Comparison of ENCODE assay signal across 9 cellular contexts in the genomic region with DNA sequence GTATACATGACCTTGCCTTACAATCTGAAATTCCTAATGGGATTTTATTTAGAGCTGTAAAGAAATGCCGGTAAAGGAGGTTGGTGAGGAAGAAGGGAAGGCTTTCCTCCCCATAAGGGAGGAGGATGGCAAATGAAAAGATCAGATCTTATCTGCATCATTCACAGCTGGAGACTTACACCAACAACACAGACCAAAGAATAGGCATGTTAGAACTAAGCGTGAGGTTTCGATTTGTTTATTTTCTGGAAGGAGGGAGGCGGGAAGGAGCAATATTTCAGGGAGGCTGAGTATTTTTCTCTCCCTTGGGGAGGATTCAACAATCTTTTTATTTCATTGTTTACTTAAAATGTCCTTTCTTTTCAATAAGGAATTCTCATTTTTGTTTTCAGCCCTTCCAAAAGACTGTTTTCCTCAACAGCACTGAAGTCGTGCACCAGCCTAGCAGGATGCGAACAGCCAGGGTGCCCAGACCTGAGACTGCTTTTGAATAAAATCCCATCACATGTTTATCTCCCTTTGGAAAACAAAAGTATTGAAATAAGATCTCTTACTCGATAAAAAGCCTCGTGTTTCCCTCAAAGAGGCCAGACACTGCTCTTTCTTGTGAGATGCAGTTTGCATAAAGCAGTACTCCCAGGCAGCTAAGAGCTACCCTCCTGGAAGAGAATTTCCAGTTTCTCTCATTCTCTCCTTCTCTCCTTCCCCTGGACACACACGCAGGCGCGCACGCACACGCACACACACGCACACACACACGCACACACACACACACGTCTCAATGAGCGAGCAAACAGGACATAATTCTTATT.
DNase-seq lines count a peak whose midpoint lies in the region; ATAC-seq and TF ChIP-seq lines count a peak whose summit lies in the region.
"Had no signal": no experiment of that assay in that cellular context is flagged by ENCODE, and none has a peak within 500 bp of the region (broad histone marks: within the 10 kb centered on the region; RNA-seq: fewer than 3 reads in every experiment).

No MANE protein-coding gene starts in this region.

- H3K36me3 ChIP-seq in ACC112 (ENCODE audit: insufficient read depth, low read length): no peaks in the 10 kb centered on the region

- peaks cover 11% of the 10 kb centered on the region for H3K9me3 Mint-ChIP-seq in neural crest cell

- H3K4me1 ChIP-seq in ACC112 (ENCODE audit: control insufficient read depth, insufficient read depth, low read length, unreplicated experiment): peaks cover 12% of the 10 kb centered on the region

- intact Hi-C loops in dorsolateral prefrontal cortex (cut with DNase I): loop anchor here in 1 of 2 donors (5.0 kb wide), 1 partner anchor 101 kb away; no protein-coding TSS in a partner anchor

- no peaks in the 10 kb centered on the region for H3K27me3 Mint-ChIP-seq in neural crest cell (ENCODE audit: low read depth)

- TF ChIP-seq CTCF in dorsolateral prefrontal cortex (IDR thresholded peaks at IDR 0.05 in 54 of 56, conservative IDR thresholded peaks at IDR 0.05 in 2 of 56; ENCODE audit: low read depth in 1 of 56, partially characterized antibody in 56 of 56): no peak
- no peak for TF ChIP-seq CTCF in neural crest cell (conservative IDR thresholded peaks at IDR 0.05)

- peak overlapping the region; percentile 24 for H3K4me3 Mint-ChIP-seq in neural crest cell

- H3K27ac ChIP-seq in ACC112 (ENCODE audit: low read depth, low read length): no peak overlapping the region
- H3K27ac ChIP-seq in dorsolateral prefrontal cortex: peak overlapping the region in 51 of 59 donors; percentile 1 to 84 (median 68)

- peak overlapping the region; percentile 65 for H2AFZ ChIP-seq in ACC112 (ENCODE audit: low read length, unreplicated experiment)

- peaks cover 28% of the 10 kb centered on the region for H3K4me1 Mint-ChIP-seq in neural crest cell

- peak; percentile 25 for DNase-seq in M059J (ENCODE audit: low read depth)
- no peak for DNase-seq in dorsolateral prefrontal cortex
- no peak for DNase-seq in neural crest cell (ENCODE audit: low read depth, low spot score)
- DNase-seq in CD1c-positive myeloid dendritic cell (ENCODE audit: extremely low spot score): no peak
- no peak for DNase-seq in germinal center (ENCODE audit: low spot score)
- DNase-seq: RPMI8226 had no signal

- H3K4me3 ChIP-seq in ACC112 (ENCODE audit: low read depth, low read length) (peak overlapping the region; percentile 78), dorsolateral prefrontal cortex (peak overlapping the region; percentile 8 to 70 (median 53))

- ATAC-seq in HG03460 (IDR thresholded peaks at IDR 0.05; ENCODE audit: unreplicated experiment) (no peak), HG03439 (IDR thresholded peaks at IDR 0.05; ENCODE audit: unreplicated experiment) (no peak)

- H3K27me3 ChIP-seq in ACC112 (ENCODE audit: insufficient read depth, low read length): no peaks in the 10 kb centered on the region
- no peaks in the 10 kb centered on the region for H3K27me3 ChIP-seq in dorsolateral prefrontal cortex

- peaks cover 17% of the 10 kb centered on the region for H3K36me3 Mint-ChIP-seq in neural crest cell (ENCODE audit: low read depth)

- no peaks in the 10 kb centered on the region for H3K79me2 ChIP-seq in ACC112 (ENCODE audit: control insufficient read depth, insufficient read depth, low read length, unreplicated experiment)

- peak overlapping the region; percentile 92 for H3K27ac Mint-ChIP-seq in neural crest cell (ENCODE audit: unreplicated experiment)
